2 cellular contexts compared by ENCODE assay signal in genomic region chr2:222468338-222468737, GRCh38.
TF ChIP-seq lines count a peak whose summit lies in the region.

No MANE protein-coding gene starts in this region.

TF ChIP-seq in HepG2, 621 proteins besides CTCF, POLR2A, EP300 and RAD21:
- TF ChIP-seq YEATS4 (CRISPR knock-in tag; IDR thresholded peaks at IDR 0.05; ENCODE audit: borderline replicate concordance) (no peak), ZNF576 (CRISPR knock-in tag; IDR thresholded peaks at IDR 0.05) (no peak), WIZ (CRISPR knock-in tag; IDR thresholded peaks at IDR 0.05) (no peak), SOX13 (IDR thresholded peaks at IDR 0.05) (no peak), SOX13 (CRISPR knock-in tag; conservative IDR thresholded peaks at IDR 0.05 in 1 of 2, IDR thresholded peaks at IDR 0.05 in 1 of 2) (no peak), HNRNPK (IDR thresholded peaks at IDR 0.05; ENCODE audit: low read depth, low read length, poor library complexity, severe bottlenecking) (no peak), PBX2 (CRISPR knock-in tag; IDR thresholded peaks at IDR 0.05) (no peak), NR2F1 (CRISPR knock-in tag; IDR thresholded peaks at IDR 0.05) (no peak), TFDP2 (CRISPR knock-in tag; IDR thresholded peaks at IDR 0.05) (no peak), MLLT10 (CRISPR knock-in tag; IDR thresholded peaks at IDR 0.05) (no peak), AGO1 (IDR thresholded peaks at IDR 0.05; ENCODE audit: low read depth, low read length, poor library complexity, severe bottlenecking) (no peak)

TF ChIP-seq in SK-N-SH, 30 proteins besides CTCF, POLR2A, EP300 and RAD21:
- TF ChIP-seq CHD2 (IDR thresholded peaks at IDR 0.05; ENCODE audit: low read length, partially characterized antibody) = no peak
- TF ChIP-seq RXRA (IDR thresholded peaks at IDR 0.05; ENCODE audit: borderline replicate concordance, low read depth) = no peak
- TF ChIP-seq USF2 (IDR thresholded peaks at IDR 0.05; ENCODE audit: borderline replicate concordance, low read depth, low read length) = no peak
- no peak for TF ChIP-seq FOXJ3 (CRISPR knock-in tag; IDR thresholded peaks at IDR 0.05)
- no peak for TF ChIP-seq SIN3A (IDR thresholded peaks at IDR 0.05; ENCODE audit: borderline replicate concordance, low read depth, low read length)
- no peak for TF ChIP-seq EZH2phosphoT487 (IDR thresholded peaks at IDR 0.05; ENCODE audit: borderline replicate concordance, low read depth)
- TF ChIP-seq NRF1 (IDR thresholded peaks at IDR 0.05; ENCODE audit: low read depth, low read length) = no peak
- TF ChIP-seq POLR2AphosphoS5 (IDR thresholded peaks at IDR 0.05; ENCODE audit: low read depth, low read length) = no peak
- no peak for TF ChIP-seq REST (IDR thresholded peaks at IDR 0.05; ENCODE audit: low read depth, low read length)
- TF ChIP-seq GATA2 (CRISPR knock-in tag; IDR thresholded peaks at IDR 0.05) = no peak
- no peak for TF ChIP-seq IRF3 (IDR thresholded peaks at IDR 0.05; ENCODE audit: low read depth, low read length)
- TF ChIP-seq TCF12 (IDR thresholded peaks at IDR 0.05) = no peak
- no peak for TF ChIP-seq ZBTB33 (IDR thresholded peaks at IDR 0.05; ENCODE audit: borderline replicate concordance, low read depth)
TF ChIP-seq in SK-N-SH: peak in this region for 0.
